18 cellular contexts compared by ENCODE assay signal in the genomic region with DNA sequence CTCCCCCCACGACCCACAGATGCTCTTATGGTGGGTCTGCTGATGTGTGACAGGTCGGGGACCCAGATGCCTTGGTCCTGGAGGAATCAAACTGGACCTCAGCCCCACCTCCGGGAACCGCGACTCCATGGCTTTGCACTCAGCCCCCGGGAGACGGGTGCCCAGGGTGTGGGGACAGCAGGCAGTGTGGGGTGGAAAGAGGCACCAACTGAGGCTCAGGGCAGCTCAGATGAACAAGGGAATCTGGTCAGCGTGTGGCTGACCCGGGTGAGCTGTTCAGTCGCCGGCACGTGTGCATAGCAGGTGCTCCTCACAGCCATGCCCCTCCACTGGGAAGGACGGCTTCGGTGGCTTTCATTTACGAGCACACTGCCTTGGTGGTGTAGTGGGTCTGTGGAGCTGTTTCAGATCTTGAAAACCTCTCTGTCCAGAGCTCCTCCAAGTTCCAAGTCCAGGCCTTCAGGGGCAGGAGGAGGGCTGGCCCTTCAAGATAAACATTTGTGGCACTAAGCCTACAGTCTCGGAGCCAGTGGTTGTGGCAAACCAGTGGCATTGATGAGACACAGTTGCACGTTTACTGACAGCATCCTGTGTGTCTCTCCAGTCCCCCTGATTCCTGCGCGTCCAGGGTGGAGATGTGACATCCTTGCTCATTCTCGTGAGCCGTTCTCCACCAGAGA.
DNase-seq lines count a peak whose midpoint lies in the region; ATAC-seq, FAIRE-seq and TF ChIP-seq lines count a peak whose summit lies in the region.
"Had no signal": no experiment of that assay in that cellular context is flagged by ENCODE, and none has a peak within 500 bp of the region (broad histone marks: within the 10 kb centered on the region; RNA-seq: fewer than 3 reads in every experiment).

No MANE protein-coding gene starts in this region.

- no peaks in the 10 kb centered on the region for H3K79me1 ChIP-seq in H9 (ENCODE audit: insufficient read depth, low read depth, low read length, poor library complexity, severe bottlenecking)
- H3K79me1 ChIP-seq in mesendoderm (ENCODE audit: low read length), result no peaks in the 10 kb centered on the region

- no peak for FAIRE-seq in GM12878 (lab: Jason Lieb, UNC)

- H3K27ac Mint-ChIP-seq in H9, result no peak overlapping the region
- H3K27ac Mint-ChIP-seq: CD14-positive monocyte, GM23338, IgD-negative memory B cell had no signal

- ATAC-seq in GM12878, result no peak
- ATAC-seq in HG02798 (IDR thresholded peaks at IDR 0.05; ENCODE audit: poor library complexity, unreplicated experiment), result no peak
- ATAC-seq: GM23338 had no signal

- no peaks in the 10 kb centered on the region for H3K27me3 Mint-ChIP-seq in H9 (ENCODE audit: low read depth)

- DNase-seq in H9, result peak; percentile 24
- no peak for DNase-seq in GM12878 (ENCODE audit: low read depth, low spot score)
- no peak for DNase-seq in mesendoderm
- DNase-seq in stomach, result peak; percentile 9
- no peak for DNase-seq in SW480 (ENCODE audit: low spot score)
- no peak for DNase-seq in NCI-H2196 treated with DMSO at 0.1 percent for 48 hours (lab: John Stamatoyannopoulos, UW; ENCODE audit: unreplicated experiment)
- DNase-seq: AML-193, DMS 273 treated with DMSO at 0.1 percent for 48 hours, GF-D8, NCI-H1105 treated with DMSO at 0.1 percent for 48 hours, NCI-H187 treated with DMSO at 0.1 percent for 48 hours, NCI-H446 treated with DMSO at 0.1 percent for 48 hours, OCI-M1, SHP77 treated with DMSO at 0.1 percent for 48 hours had no signal

- POLR2A ChIA-PET in GM12878 (lab: Charles Lee), result interaction anchor here (0.5 kb wide), 1 partner anchor 1159 kb away, joined by 5 read pairs; no protein-coding TSS in a partner anchor

- H3K4me1 Mint-ChIP-seq in H9, result peaks cover 20 to 28% of the 10 kb centered on the region in 2 experiments
- H3K4me1 Mint-ChIP-seq: CD14-positive monocyte had no signal

- in situ Hi-C loops in GM12878 (cut with MboI), result no loop called here

- no peak overlapping the region for H3K23ac ChIP-seq in H9 (ENCODE audit: insufficient read length, low read depth, low read length)
- no peak overlapping the region for H3K23ac ChIP-seq in mesendoderm (ENCODE audit: low read length)

- intact Hi-C loops in GM12878 (cut with micrococcal nuclease; ENCODE audit: unreplicated experiment), result no loop called here
- intact Hi-C loops in stomach (cut with DNase I; ENCODE audit: low total_unique reads), result no loop called here

- H3K9me3 ChIP-seq in H9 (ENCODE audit: control insufficient read depth, low read depth, low read length) (no peaks in the 10 kb centered on the region), GM12878 (replicated peaks; ENCODE audit: control insufficient read depth, insufficient read depth, low read length) (no peaks in the 10 kb centered on the region), stomach (no peaks in the 10 kb centered on the region)

- BruUV-seq in GM12878 (replicated peaks; lab: Mats Ljungman, UMichigan), result no TSS peak

- no peaks in the 10 kb centered on the region; the same call in 1 of the 2 replicates for H3K4me1 ChIP-seq in H9 (ENCODE audit: insufficient read depth, low read length)
- no peaks in the 10 kb centered on the region for H3K4me1 ChIP-seq in GM12878 (ENCODE audit: control insufficient read depth, insufficient read depth, low read length)
- peaks cover 6% of the 10 kb centered on the region for H3K4me1 ChIP-seq in mesendoderm (ENCODE audit: control insufficient read depth, low read depth, low read length)
- H3K4me1 ChIP-seq in stomach, result peaks cover 0 to 7% (median 0%) of the 10 kb centered on the region in 4 donors

- no peak overlapping the region for H3T11ph ChIP-seq in H9 (ENCODE audit: low read length)

- no peak overlapping the region for H3K27ac ChIP-seq in H9 (ENCODE audit: insufficient read length, low read depth, low read length)
- H3K27ac ChIP-seq in GM12878 (ENCODE audit: control insufficient read depth, insufficient read depth), result no peak overlapping the region
- H3K27ac ChIP-seq in mesendoderm (ENCODE audit: low read depth, low read length), result no peak overlapping the region
- H3K27ac ChIP-seq in stomach, result no peak overlapping the region

- RAD21 ChIA-PET in GM12878 (lab: Charles Lee; ENCODE audit: unreplicated experiment), result no interaction called here

- H3K18ac ChIP-seq in H9 (ENCODE audit: insufficient read length, low read depth, low read length) (no peak overlapping the region), mesendoderm (ENCODE audit: low read length) (no peak overlapping the region)

- H2AFZ ChIP-seq in H9 (ENCODE audit: low read length) (no peak overlapping the region), GM12878 (ENCODE audit: control insufficient read depth, low read depth, low read length) (no peak overlapping the region)
- H2AFZ ChIP-seq: GM23338 had no signal

- H3K27me3 ChIP-seq in H9 (ENCODE audit: insufficient read depth, low read length), result no peaks in the 10 kb centered on the region
- no peaks in the 10 kb centered on the region for H3K27me3 ChIP-seq in GM12878 (replicated peaks in 1 of 2; ENCODE audit: control insufficient read depth in 2 of 2, insufficient read depth in 2 of 2, low read length in 1 of 2)
- no peaks in the 10 kb centered on the region for H3K27me3 ChIP-seq in mesendoderm (ENCODE audit: insufficient read depth, low read length, poor library complexity)
- peaks cover 0 to 5% (median 0%) of the 10 kb centered on the region in 3 donors for H3K27me3 ChIP-seq in stomach

- CTCF ChIA-PET in GM12878 (lab: Yijun Ruan, JAX), result no interaction called here

- H2BK5ac ChIP-seq in H9 (ENCODE audit: insufficient read length, low read length), result no peak overlapping the region
- no peak overlapping the region for H2BK5ac ChIP-seq in mesendoderm (ENCODE audit: low read length)

- TF ChIP-seq POLR2A in GM12878 (IDR thresholded peaks at IDR 0.05; ENCODE audit: low read depth, low read length), result no peak
- no peak for TF ChIP-seq POLR2A in stomach (IDR thresholded peaks at IDR 0.05)

- H2AK5ac ChIP-seq in H9 (ENCODE audit: insufficient read length, low read length) (no peak overlapping the region), mesendoderm (ENCODE audit: low read length) (no peak overlapping the region)

- no peak overlapping the region; the same call in 1 of the 2 replicates for H3K14ac ChIP-seq in H9 (ENCODE audit: insufficient read depth, low read length)

- H3K36me3 ChIP-seq in GM12878 (ENCODE audit: control insufficient read depth in 2 of 2, insufficient read depth in 2 of 2, low read length in 1 of 2), result no peaks in the 10 kb centered on the region
- no peaks in the 10 kb centered on the region for H3K36me3 ChIP-seq in mesendoderm (ENCODE audit: control insufficient read depth, insufficient read depth, low read length)
- H3K36me3 ChIP-seq in stomach, result no peaks in the 10 kb centered on the region

- no peaks in the 10 kb centered on the region for H3K23me2 ChIP-seq in H9 (ENCODE audit: insufficient read length, low read depth, low read length, poor library complexity, severe bottlenecking)

- SMC1A ChIA-PET in GM12878 (lab: Charles Lee; ENCODE audit: uncharacterized antibody, unreplicated experiment), result no interaction called here

- TF ChIP-seq EP300 in GM12878 (IDR thresholded peaks at IDR 0.05; ENCODE audit: borderline replicate concordance in 1 of 2, control insufficient read depth in 1 of 2, low read depth in 2 of 2, low read length in 2 of 2), result no peak
- TF ChIP-seq EP300 in stomach (IDR thresholded peaks at IDR 0.05), result no peak

- H4K8ac ChIP-seq in H9 (replicated peaks; ENCODE audit: insufficient read length, low read depth, low read length), result no peak overlapping the region
- no peak overlapping the region for H4K8ac ChIP-seq in mesendoderm (ENCODE audit: low read depth, low read length)

- H3K9ac ChIP-seq in H9 (ENCODE audit: extremely low read depth, insufficient read length, low read length) (no peak overlapping the region), GM12878 (ENCODE audit: control insufficient read depth, insufficient read depth, low read length) (no peak overlapping the region), mesendoderm (ENCODE audit: low read length) (no peak overlapping the region)

- no peak for TF ChIP-seq CTCF in H9 (conservative IDR thresholded peaks at IDR 0.05)
- TF ChIP-seq CTCF in GM12878 (IDR thresholded peaks at IDR 0.05 in 2 of 3, conservative IDR thresholded peaks at IDR 0.05 in 1 of 3; ENCODE audit: control insufficient read depth in 2 of 3, extremely low read depth in 1 of 3, insufficient read depth in 1 of 3, low read depth in 3 of 3, low read length in 3 of 3), result no peak
- no peak for TF ChIP-seq CTCF in stomach (IDR thresholded peaks at IDR 0.05)

- H3K4ac ChIP-seq in H9 (ENCODE audit: low read depth, low read length) (no peak overlapping the region), mesendoderm (ENCODE audit: low read depth, low read length) (no peak overlapping the region)

- no peak overlapping the region for H3K4me3 Mint-ChIP-seq in H9
- H3K4me3 Mint-ChIP-seq: CD14-positive monocyte, GM23338, IgD-negative memory B cell had no signal

- no peak overlapping the region for H2BK15ac ChIP-seq in H9 (ENCODE audit: low read depth, low read length)
- H2BK15ac ChIP-seq in mesendoderm (replicated peaks; ENCODE audit: low read depth), result no peak overlapping the region

- H3K56ac ChIP-seq in H9 (ENCODE audit: insufficient read length, low read depth, low read length), result no peak overlapping the region
- H3K56ac ChIP-seq in mesendoderm (ENCODE audit: low read length), result peak overlapping the region; percentile 6

- H4K20me1 ChIP-seq in H9 (ENCODE audit: control insufficient read depth, insufficient read depth, insufficient read length) (no peaks in the 10 kb centered on the region), GM12878 (ENCODE audit: control insufficient read depth, insufficient read depth) (no peaks in the 10 kb centered on the region)

- H4K5ac ChIP-seq in H9 (ENCODE audit: insufficient read length, low read depth, low read length) (no peak overlapping the region), mesendoderm (ENCODE audit: low read length) (no peak overlapping the region)

- H3K79me2 ChIP-seq in H9 (ENCODE audit: insufficient read depth, low read length) (no peaks in the 10 kb centered on the region), GM12878 (ENCODE audit: control insufficient read depth, insufficient read depth, low read length) (no peaks in the 10 kb centered on the region), mesendoderm (ENCODE audit: control insufficient read depth, insufficient read depth, low read length) (no peaks in the 10 kb centered on the region)

- TF ChIP-seq RAD21 in GM12878 (IDR thresholded peaks at IDR 0.05; ENCODE audit: insufficient read depth, low read depth, low read length), result no peak

- H4K91ac ChIP-seq in H9 (ENCODE audit: insufficient read length, low read depth, low read length), result no peak overlapping the region

- H2BK120ac ChIP-seq in H9 (ENCODE audit: low read depth, low read length, poor library complexity, severe bottlenecking) (no peak overlapping the region), mesendoderm (ENCODE audit: low read depth, low read length) (no peak overlapping the region)

- peaks cover 7 to 9% of the 10 kb centered on the region in 2 experiments; a peak in 3 of 5 replicates for H3K9me3 Mint-ChIP-seq in H9

- H3K4me2 ChIP-seq in H9 (ENCODE audit: insufficient read depth, insufficient read length, low read length) (no peak overlapping the region), GM12878 (ENCODE audit: control insufficient read depth, insufficient read depth) (no peak overlapping the region), mesendoderm (ENCODE audit: low read length) (no peak overlapping the region)
- H3K4me2 ChIP-seq: GM23338 had no signal

- H3K36me3 Mint-ChIP-seq in H9 (ENCODE audit: insufficient read depth in 1 of 3, low read depth in 3 of 3), result peaks cover 0 to 5% (median 0%) of the 10 kb centered on the region in 3 experiments; a peak in 2 of 7 replicates
- H3K36me3 Mint-ChIP-seq: CD14-positive monocyte, IgD-negative memory B cell had no signal

- no peak overlapping the region for H2BK12ac ChIP-seq in H9 (ENCODE audit: insufficient read length, low read depth, low read length)

- H3K4me3 ChIP-seq in GM12878, result no peak overlapping the region
- H3K4me3 ChIP-seq in mesendoderm (ENCODE audit: low read length), result no peak overlapping the region
- no peak overlapping the region for H3K4me3 ChIP-seq in stomach
- H3K4me3 ChIP-seq: GM23338 had no signal

- WGBS in H9 (ENCODE audit: extremely low coverage, insufficient read length, low lambda C conversion rate), result no CpG with 5 or more reads among the region's 21 CpGs
- 56% methylated on average over 21 of the region's 21 CpGs for WGBS in GM12878 (ENCODE audit: insufficient coverage, insufficient replicate concordance, low lambda C conversion rate, missing lambda C conversion rate)
- no CpG with 5 or more reads among the region's 21 CpGs for WGBS in mesendoderm (ENCODE audit: extremely low coverage, insufficient coverage, low lambda C conversion rate)
- WGBS in stomach, 5 donors, result 78 to 86% (median 82%) methylated on average over 19 to 21 of the region's 21 CpGs

- no peak overlapping the region for H2BK20ac ChIP-seq in H9 (ENCODE audit: low read depth, low read length, poor library complexity, severe bottlenecking)

Comparison
In these comparisons a context has a peak if more than half of its experiments do, and no peak if none do; other contexts are left out.
1. DNase-seq: peak in H9 (single experiment) and stomach (single experiment); none in GM12878 (single experiment), mesendoderm (single experiment), SW480 (single experiment) and NCI-H2196 treated with DMSO at 0.1 percent for 48 hours (single experiment).